Comparison of ENCODE assay signal across 21 cellular contexts in the genomic region with DNA sequence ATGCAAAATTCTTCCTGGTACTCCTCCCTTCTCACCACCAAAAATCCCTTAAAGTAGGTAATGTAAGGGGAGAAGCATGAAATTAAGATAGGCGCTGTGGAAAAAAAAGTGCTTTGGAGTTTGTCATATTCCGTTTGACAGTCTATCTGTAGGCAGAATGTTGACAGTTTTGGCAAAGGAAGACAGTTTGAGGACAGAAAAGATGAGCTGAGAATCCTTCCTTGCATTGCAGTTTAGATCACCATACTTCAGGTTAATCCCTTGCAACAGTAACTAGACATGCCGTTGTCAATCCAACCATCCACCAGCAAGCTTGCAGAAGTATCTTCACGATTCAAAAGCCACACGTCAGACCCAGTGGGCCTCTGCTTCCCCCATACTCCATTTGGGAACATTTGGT.
"Had no signal": no experiment of that assay in that cellular context is flagged by ENCODE, and none has a peak within 500 bp of the region (broad histone marks: within the 10 kb centered on the region; RNA-seq: fewer than 3 reads in every experiment).

No MANE protein-coding gene starts in this region.

- H3K27ac ChIP-seq: RWPE1 had no signal

- H3K9ac ChIP-seq: SK-N-SH had no signal

- ATAC-seq: Panc1 had no signal

- H3K36me3 ChIP-seq: MG63 had no signal

- H3K4me3 ChIP-seq: MG63 had no signal

- H3K4me2 ChIP-seq: SK-N-SH had no signal

- H3K27me3 ChIP-seq: MG63 had no signal

- DNase-seq: Karpas-422, KG1, MG63, NCI-H1048, NCI-H1105, NCI-H1417, NCI-H1436 treated with DMSO at 0.1 percent for 48 hours, NCI-H1694, NCI-H187 treated with DMSO at 0.1 percent for 48 hours, NCI-H2029 treated with DMSO at 0.1 percent for 48 hours, NCI-H2171 treated with DMSO at 0.1 percent for 48 hours, NCI-H345, NCI-H446 treated with DMSO at 0.1 percent for 48 hours, NCI-H524, NCI-H526 treated with DMSO at 0.1 percent for 48 hours, NCI-H748 treated with DMSO at 0.1 percent for 48 hours, SHP77, SK-N-SH, SW 1271 had no signal

- H3K9me3 ChIP-seq: MG63, SK-N-SH had no signal
